Comparison of ENCODE assay signal across 8 cellular contexts in genomic region chr15:71440479-71441071, GRCh38.
DNase-seq lines count a peak whose midpoint lies in the region; ATAC-seq and TF ChIP-seq lines count a peak whose summit lies in the region.

No MANE protein-coding gene starts in this region.

- DNase-seq in AG20443 (ENCODE audit: low spot score) (peak; percentile 53), NCI-H774 (lab: John Stamatoyannopoulos, UW) (peak; percentile 54), chondrocyte (ENCODE audit: low spot score) (no peak), medulla oblongata (ENCODE audit: extremely low spot score) (peak; percentile 73)
- DNase-seq in activated CD4-positive, CD25-positive, alpha-beta regulatory T cell (lab: John Stamatoyannopoulos, UW): no peak

- CTCF ChIA-PET in HEK293 (lab: Yijun Ruan, JAX): interaction anchor here (0.6 to 2.8 kb wide), 32 partner anchors 8 to 616 kb away, joined by 3 to 26 read pairs (median 4); partner anchors contain the start of gene THSD4

- peaks cover 10% of the 10 kb centered on the region for H3K9me3 Mint-ChIP-seq in chondrocyte (ENCODE audit: low read depth)

- POLR2A ChIA-PET in HEK293 (lab: Yijun Ruan, JAX): interaction anchor here (0.6 to 1.3 kb wide), 2 partner anchors 54 to 303 kb away, joined by 4 to 6 read pairs; no protein-coding TSS in a partner anchor

- H3K36me3 Mint-ChIP-seq in chondrocyte (ENCODE audit: low read depth): no peaks in the 10 kb centered on the region

- no peaks in the 10 kb centered on the region for H3K9me3 ChIP-seq in HEK293 (ENCODE audit: control insufficient read depth, insufficient read depth, low read depth, low read length)

- no peak overlapping the region for H3K27ac Mint-ChIP-seq in chondrocyte (ENCODE audit: unreplicated experiment)

- no peak overlapping the region for H3K4me3 ChIP-seq in HEK293 (ENCODE audit: low read depth, low read length)

- H3K27ac ChIP-seq in HEK293 (ENCODE audit: extremely low read depth, low read depth, low read length): no peak overlapping the region

- ATAC-seq in HG02678 (IDR thresholded peaks at IDR 0.05; ENCODE audit: unreplicated experiment) (no peak), GM21576 (IDR thresholded peaks at IDR 0.05; ENCODE audit: unreplicated experiment) (no peak)

- no peak overlapping the region for H3K4me3 Mint-ChIP-seq in chondrocyte (ENCODE audit: unreplicated experiment)

- no peaks in the 10 kb centered on the region for H3K36me3 ChIP-seq in HEK293 (ENCODE audit: control insufficient read depth in 2 of 2, insufficient read depth in 1 of 2, low read length in 2 of 2)

- TF ChIP-seq CTCF in HEK293 (tag by site-specific recombination; IDR thresholded peaks at IDR 0.05) (peak; percentile 51; the same call in 1 of the 2 replicates), chondrocyte (IDR thresholded peaks at IDR 0.05) (peak; percentile 90)

- peaks cover 9% of the 10 kb centered on the region for H3K4me1 Mint-ChIP-seq in chondrocyte (ENCODE audit: low read depth)

- no peaks in the 10 kb centered on the region for H3K27me3 Mint-ChIP-seq in chondrocyte (ENCODE audit: low read depth)

- H3K4me1 ChIP-seq in HEK293 (ENCODE audit: control insufficient read depth, insufficient read depth, low read length): no peaks in the 10 kb centered on the region; the same call in 1 of the 2 replicates

TF ChIP-seq in HEK293, 187 proteins besides CTCF, POLR2A, EP300 and RAD21:
- no peak for TF ChIP-seq ZNF473 (tag by site-specific recombination; IDR thresholded peaks at IDR 0.05)
- 0 out of 2 replicates have a peak, but pooled peaks have one; percentile 10 for TF ChIP-seq ZNF324 (tag by site-specific recombination; IDR thresholded peaks at IDR 0.05)
- peak; percentile 77; the same call in 1 of the 2 replicates for TF ChIP-seq ZNF660 (tag by site-specific recombination; IDR thresholded peaks at IDR 0.05)
- TF ChIP-seq ZNF366 (tag by site-specific recombination; conservative IDR thresholded peaks at IDR 0.05): no peak
- 0 out of 2 replicates have a peak, but pooled peaks have one; percentile 8 for TF ChIP-seq ZNF335 (tag by site-specific recombination; conservative IDR thresholded peaks at IDR 0.05)
- 0 out of 2 replicates have a peak, but pooled peaks have one; percentile 27 for TF ChIP-seq ZNF639 (tag by site-specific recombination; IDR thresholded peaks at IDR 0.05)
- 0 out of 2 replicates have a peak, but pooled peaks have one; percentile 43 for TF ChIP-seq ZEB2 (tag by site-specific recombination; IDR thresholded peaks at IDR 0.05)
- TF ChIP-seq KLF1 (tag by site-specific recombination; IDR thresholded peaks at IDR 0.05): no peak
- peak; percentile 53; the same call in 1 of the 2 replicates for TF ChIP-seq ZBTB20 (tag by site-specific recombination; IDR thresholded peaks at IDR 0.05)
- peak; percentile 73; the same call in 1 of the 2 replicates for TF ChIP-seq ZNF2 (tag by site-specific recombination; IDR thresholded peaks at IDR 0.05)
- TF ChIP-seq ZBTB11 (tag by site-specific recombination; conservative IDR thresholded peaks at IDR 0.05; ENCODE audit: low read depth): no peak
- TF ChIP-seq ZNF416 (tag by site-specific recombination; IDR thresholded peaks at IDR 0.05): no peak
- TF ChIP-seq ZNF654 (tag by site-specific recombination; IDR thresholded peaks at IDR 0.05; ENCODE audit: low read depth): peak; percentile 80

Comparison
In these comparisons a context has a peak if more than half of its experiments do, and no peak if none do; other contexts are left out.
1. DNase-seq: peak in AG20443 (single experiment), NCI-H774 (single experiment) and medulla oblongata (single experiment); none in chondrocyte (single experiment) and activated CD4-positive, CD25-positive, alpha-beta regulatory T cell (0 of 4).